In genomic region chr17:55424893-55425540, GRCh38 we compare ENCODE assay signal across 18 cellular contexts. TPM values are rescaled to one million over a fixed set of nuclear protein-coding genes. Genes with fewer than 3 reads are reported as not detected.
A peak's percentile ranks its signal among the peaks of the same experiment; 100 is the strongest.
DNase-seq lines count a peak whose midpoint lies in the region; ATAC-seq, FAIRE-seq and TF ChIP-seq lines count a peak whose summit lies in the region.
"Had no signal": no experiment of that assay in that cellular context is flagged by ENCODE, and none has a peak within 500 bp of the region (broad histone marks: within the 10 kb centered on the region; RNA-seq: fewer than 3 reads in every experiment).

No MANE protein-coding gene starts in this region.

- H3K9ac ChIP-seq in trophoblast cell (ENCODE audit: low read length), result no peak overlapping the region
- H3K9ac ChIP-seq: SK-N-SH had no signal

- peak overlapping the region in 2 of 3 donors; percentile 2 to 75 for H3K27ac Mint-ChIP-seq in IgD-negative memory B cell
- peak overlapping the region; percentile 9 for H3K27ac Mint-ChIP-seq in stimulated activated memory B cell treated with anti-CD40 and anti-IgM and Interleukin-4, amounts not matched to agents 10 μg/mL and 1 μg/mL and 100 μg/mL, for 72 hours
- H3K27ac Mint-ChIP-seq: H9, T-cell had no signal

- DNase-seq in GM12891 (ENCODE audit: insufficient read length, low spot score) (no peak), OCI-LY7 (ENCODE audit: low spot score) (peak; percentile 88), trophoblast cell (no peak), kidney glomerular epithelial cell (lab: John Stamatoyannopoulos, UW) (no peak)
- DNase-seq: ACHN, DMS79 treated with DMSO at 0.1 percent for 48 hours, H9, NCI-H1105, NCI-H2081 treated with DMSO at 0.1 percent for 48 hours, OCI-M1, SHP77 treated with DMSO at 0.1 percent for 48 hours, SK-N-SH, T-cell had no signal

- H3K27me3 ChIP-seq in trophoblast cell (ENCODE audit: insufficient read depth, low read length), result no peaks in the 10 kb centered on the region

- no TSS peak for BruUV-seq in OCI-LY7 (replicated peaks; lab: Mats Ljungman, UMichigan)

- peaks cover 19% of the 10 kb centered on the region for H3K27me3 Mint-ChIP-seq in IgD-negative memory B cell
- no peaks in the 10 kb centered on the region for H3K27me3 Mint-ChIP-seq in stimulated activated memory B cell treated with anti-CD40 and anti-IgM and Interleukin-4, amounts not matched to agents 10 μg/mL and 1 μg/mL and 100 μg/mL, for 72 hours

- H3K36me3 ChIP-seq in OCI-LY7 (ENCODE audit: insufficient read depth, low read length) (no peaks in the 10 kb centered on the region), trophoblast cell (ENCODE audit: control insufficient read depth in 1 of 2, insufficient read depth in 2 of 2, low read length in 2 of 2) (no peaks in the 10 kb centered on the region)

- H3K9me3 ChIP-seq in OCI-LY7 (ENCODE audit: low read length) (no peaks in the 10 kb centered on the region; the same call in 1 of the 2 replicates), trophoblast cell (ENCODE audit: insufficient read depth, low read depth, low read length) (no peaks in the 10 kb centered on the region)
- H3K9me3 ChIP-seq: SK-N-SH had no signal

- intact Hi-C loops in OCI-LY7 (cut with micrococcal nuclease; ENCODE audit: unreplicated experiment), result loop anchor here (1.0 to 10.0 kb wide), 5 partner anchors 12 to 1407 kb away; partner anchors contain the start of genes C17orf67 and DGKE

- peak; percentile 9 for FAIRE-seq in GM12891 (lab: Jason Lieb, UNC)

- peaks cover 15 to 24% (median 21%) of the 10 kb centered on the region in 3 donors for H3K4me1 Mint-ChIP-seq in IgD-negative memory B cell
- H3K4me1 Mint-ChIP-seq in stimulated activated memory B cell treated with anti-CD40 and anti-IgM and Interleukin-4, amounts not matched to agents 10 μg/mL and 1 μg/mL and 100 μg/mL, for 72 hours, result peaks cover 60% of the 10 kb centered on the region

- no peaks in the 10 kb centered on the region for H4K20me1 ChIP-seq in OCI-LY7 (ENCODE audit: insufficient read depth, low read length)

- POLR2A ChIA-PET in OCI-LY7 (lab: Charles Lee), result interaction anchor here (0.6 to 1.6 kb wide), 4 partner anchors 9 to 53 kb away, joined by 3 to 13 read pairs (median 4); no protein-coding TSS in a partner anchor

- no peak overlapping the region for H2BK12ac ChIP-seq in trophoblast cell (ENCODE audit: low read length)

- TF ChIP-seq CTCF in OCI-LY7 (conservative IDR thresholded peaks at IDR 0.05; ENCODE audit: low read length), result no peak

- H3K4me3 ChIP-seq in OCI-LY7 (ENCODE audit: low read depth, low read length, poor library complexity, severe bottlenecking), result peak overlapping the region; percentile 56
- no peak overlapping the region for H3K4me3 ChIP-seq in trophoblast cell (ENCODE audit: low read depth, low read length)

- H3K79me2 ChIP-seq in OCI-LY7 (ENCODE audit: insufficient read depth, low read depth, low read length), result peaks cover 16% of the 10 kb centered on the region; the same call in 1 of the 2 replicates
- H3K79me2 ChIP-seq in trophoblast cell (ENCODE audit: control insufficient read depth, insufficient read depth, low read length, poor library complexity), result peaks cover 9% of the 10 kb centered on the region

- H3K79me1 ChIP-seq in trophoblast cell (ENCODE audit: low read length), result peaks cover 14% of the 10 kb centered on the region

- no peak overlapping the region for H4K91ac ChIP-seq in trophoblast cell (ENCODE audit: low read depth, low read length)

- no peak overlapping the region for H2BK5ac ChIP-seq in trophoblast cell (ENCODE audit: low read depth, low read length, poor library complexity)

- H3K4me2 ChIP-seq in OCI-LY7 (ENCODE audit: low read length), result peak overlapping the region; percentile 68
- no peak overlapping the region for H3K4me2 ChIP-seq in trophoblast cell (ENCODE audit: low read length)
- H3K4me2 ChIP-seq: SK-N-SH had no signal

- no peak for TF ChIP-seq POLR2A in GM12891 (IDR thresholded peaks at IDR 0.05; ENCODE audit: low read depth, low read length)

- H3K4ac ChIP-seq in trophoblast cell (ENCODE audit: low read depth, low read length), result no peak overlapping the region

- no peaks in the 10 kb centered on the region for H3K9me3 Mint-ChIP-seq in IgD-negative memory B cell
- no peaks in the 10 kb centered on the region for H3K9me3 Mint-ChIP-seq in stimulated activated memory B cell treated with anti-CD40 and anti-IgM and Interleukin-4, amounts not matched to agents 10 μg/mL and 1 μg/mL and 100 μg/mL, for 72 hours
- H3K9me3 Mint-ChIP-seq: H9, T-cell had no signal

- H3K14ac ChIP-seq in trophoblast cell (ENCODE audit: low read length), result no peak overlapping the region

- no peak overlapping the region for H2BK120ac ChIP-seq in trophoblast cell (ENCODE audit: insufficient read depth, low read length, poor library complexity)

- CTCF ChIA-PET in OCI-LY7 (lab: Charles Lee; ENCODE audit: unreplicated experiment), result no interaction called here

- H3K4me1 ChIP-seq in OCI-LY7 (ENCODE audit: insufficient read depth, low read length, poor library complexity, severe bottlenecking), result peaks cover 71% of the 10 kb centered on the region
- H3K4me1 ChIP-seq in trophoblast cell (ENCODE audit: control insufficient read depth in 1 of 2, insufficient read depth in 2 of 2, low read length in 2 of 2), result peaks cover 0 to 3% of the 10 kb centered on the region in 2 experiments

- no peaks in the 10 kb centered on the region for H3K36me3 Mint-ChIP-seq in IgD-negative memory B cell
- no peaks in the 10 kb centered on the region for H3K36me3 Mint-ChIP-seq in stimulated activated memory B cell treated with anti-CD40 and anti-IgM and Interleukin-4, amounts not matched to agents 10 μg/mL and 1 μg/mL and 100 μg/mL, for 72 hours
- H3K36me3 Mint-ChIP-seq: T-cell had no signal

- no peak overlapping the region for H4K8ac ChIP-seq in trophoblast cell (ENCODE audit: low read depth, low read length)

- no peak overlapping the region for H4K12ac ChIP-seq in trophoblast cell (ENCODE audit: low read depth, low read length)

- H3K18ac ChIP-seq in trophoblast cell (ENCODE audit: low read length), result no peak overlapping the region

- H2AK5ac ChIP-seq in trophoblast cell (ENCODE audit: low read length), result no peak overlapping the region

- no CpG with 5 or more reads among the region's 4 CpGs for WGBS in trophoblast cell (ENCODE audit: extremely low coverage, insufficient coverage, insufficient read length)

- no peak overlapping the region for H3K23ac ChIP-seq in trophoblast cell (ENCODE audit: low read length)

- H3K27ac ChIP-seq in OCI-LY7 (ENCODE audit: low read depth, low read length, poor library complexity, severe bottlenecking) (peak overlapping the region; percentile 93), trophoblast cell (ENCODE audit: low read depth, low read length) (no peak overlapping the region)
- H3K27ac ChIP-seq: C4-2B, HL-60 had no signal

- ATAC-seq in stimulated activated memory B cell treated with anti-CD40 and anti-IgM and Interleukin-4, amounts not matched to agents 10 μg/mL and 1 μg/mL and 100 μg/mL, for 72 hours, result no peak
- ATAC-seq in GM19455 (IDR thresholded peaks at IDR 0.05; ENCODE audit: unreplicated experiment), result no peak
- ATAC-seq: T-cell had no signal

- peak overlapping the region in 2 of 4 donors; percentile 63 to 89 for H3K4me3 Mint-ChIP-seq in IgD-negative memory B cell
- no peak overlapping the region for H3K4me3 Mint-ChIP-seq in stimulated activated memory B cell treated with anti-CD40 and anti-IgM and Interleukin-4, amounts not matched to agents 10 μg/mL and 1 μg/mL and 100 μg/mL, for 72 hours
- H3K4me3 Mint-ChIP-seq: H9, T-cell had no signal

- peak overlapping the region; percentile 36; the same call in 1 of the 2 replicates for H2AFZ ChIP-seq in OCI-LY7 (ENCODE audit: low read length)
- H2AFZ ChIP-seq in trophoblast cell (ENCODE audit: insufficient read depth, low read length, poor library complexity), result no peak overlapping the region

- no peaks in the 10 kb centered on the region for H3K9me2 ChIP-seq in OCI-LY7 (ENCODE audit: insufficient read depth, low read length)
- H3K9me2 ChIP-seq: SK-N-SH had no signal

TF ChIP-seq in GM12891, 5 proteins besides CTCF, POLR2A, EP300 and RAD21:
- peak; percentile 57 for TF ChIP-seq SPI1 (IDR thresholded peaks at IDR 0.05; ENCODE audit: low read depth, low read length)
- TF ChIP-seq POU2F2 (IDR thresholded peaks at IDR 0.05; ENCODE audit: low read depth, low read length), result no peak
- TF ChIP-seq POLR2AphosphoS5 (IDR thresholded peaks at IDR 0.05; ENCODE audit: low read depth, low read length), result no peak
- TF ChIP-seq PAX5 (IDR thresholded peaks at IDR 0.05; ENCODE audit: insufficient read depth, low read length, severe bottlenecking), result no peak

RNA-seq across cellular contexts. Expression of gene MMD, which starts 3.4 kb away (rescaled TPM):
- polyA plus RNA-seq in GM12891 (2012; ENCODE audit: low read depth, missing spikeins), result 7.0 TPM
- polyA plus RNA-seq in IgD-negative memory B cell, result 10.5 TPM
- 41.4 and 42.7 TPM in 2 replicates for total RNA-seq in OCI-LY7 (2014; rRNA removed; shearing (Covaris generic))
- total RNA-seq in OCI-LY7 (2022), result 43.8 and 48.4 TPM in 2 replicates
- 52.1 and 57.7 TPM in 2 replicates for polyA plus RNA-seq in trophoblast cell (2013)
